Comparison of ENCODE assay signal across 8 cellular contexts in genomic region chr3:185936814-185937688, GRCh38. TPM values are rescaled to one million over a fixed set of nuclear protein-coding genes. Genes with fewer than 3 reads are reported as not detected.
A peak's percentile ranks its signal among the peaks of the same experiment; 100 is the strongest.
DNase-seq lines count a peak whose midpoint lies in the region; ATAC-seq and TF ChIP-seq lines count a peak whose summit lies in the region.

No MANE protein-coding gene starts in this region.

- peak; percentile 59 for ATAC-seq in GM18909 (IDR thresholded peaks at IDR 0.05; ENCODE audit: poor library complexity, unreplicated experiment)
- peak; percentile 49 for ATAC-seq in HG03196 (IDR thresholded peaks at IDR 0.05; ENCODE audit: unreplicated experiment)

- no peak for TF ChIP-seq CTCF in A673 (conservative IDR thresholded peaks at IDR 0.05; ENCODE audit: low read depth, low read length)

- H3K27ac ChIP-seq in A673 (ENCODE audit: low read depth, low read length, poor library complexity, severe bottlenecking) (peak overlapping the region; percentile 100), caudate nucleus (ENCODE audit: low read depth, low read length) (peak overlapping the region; percentile 99)

- H3K36me3 ChIP-seq in A673 (ENCODE audit: insufficient read depth, low read length, poor library complexity, severe bottlenecking), result peaks cover 10% of the 10 kb centered on the region

- CTCF ChIA-PET in A673 (lab: Charles Lee), result interaction anchor here (0.6 kb wide), 1 partner anchor 359 kb away, joined by 5 read pairs; no protein-coding TSS in a partner anchor

- H3K4me1 ChIP-seq in A673 (ENCODE audit: insufficient read depth, low read length, poor library complexity, severe bottlenecking), result peaks cover 18% of the 10 kb centered on the region

- BruUV-seq in A673 (replicated peaks; lab: Mats Ljungman, UMichigan), result TSS peak; percentile 33

- DNase-seq in A673 (ENCODE audit: low spot score) (peak; percentile 93), NCI-H345 treated with DMSO at 0.1 percent for 48 hours (lab: John Stamatoyannopoulos, UW; ENCODE audit: unreplicated experiment) (peak; percentile 79), caudate nucleus (lab: John Stamatoyannopoulos, UW) (peak in 55 of 61 donors; percentile 25 to 83 (median 65)), islet precursor cell (peak; percentile 86)
- DNase-seq in activated CD4-positive, CD25-positive, alpha-beta regulatory T cell treated with anti-CD3 and anti-CD28 coated beads, Interleukin-2, amount 50 U/mL, for 16 hours (ENCODE audit: low read depth, low spot score), result peak; percentile 74
- DNase-seq in stimulated activated CD4-positive, alpha-beta T cell treated with anti-CD3 and anti-CD28 coated beads, Interleukin-12 subunit alpha, Interleukin-12 subunit beta, amount 100 ng/mL, for 48 hours (ENCODE audit: low read depth in 2 of 3, low spot score in 1 of 3), result peak; percentile 79 to 85 (median 79)

- POLR2A ChIA-PET in A673 (lab: Charles Lee; ENCODE audit: low non-redundant PET), result interaction anchor here (0.6 to 0.8 kb wide), 3 partner anchors 9 to 15 kb away, joined by 3 read pairs; no protein-coding TSS in a partner anchor

- no peaks in the 10 kb centered on the region for H3K9me3 ChIP-seq in A673 (ENCODE audit: low read depth, low read length, poor library complexity, severe bottlenecking)

- no peaks in the 10 kb centered on the region for H3K27me3 ChIP-seq in A673 (replicated peaks; ENCODE audit: insufficient read depth, low read depth, low read length, poor library complexity)

- peak overlapping the region; percentile 96 for H3K4me3 ChIP-seq in A673 (ENCODE audit: low read depth, low read length, poor library complexity, severe bottlenecking)

- intact Hi-C loops in A673 (cut with micrococcal nuclease; ENCODE audit: unreplicated experiment), result no loop called here

RNA-seq across cellular contexts. Expression of gene TRA2B, which starts 0.8 kb away (rescaled TPM):
- total RNA-seq in A673 (2021), result 328 and 339 TPM in 2 replicates

Comparison
In these comparisons a context has a peak if more than half of its experiments do, and no peak if none do; other contexts are left out.
1. Peak in every context shown above with its lines: DNase-seq, ATAC-seq, H3K4me3 ChIP-seq and H3K27ac ChIP-seq.